ENCODE assay signal across 23 cellular contexts in genomic region chr1:94013331-94013925, GRCh38.
DNase-seq lines count a peak whose midpoint lies in the region; ATAC-seq lines count a peak whose summit lies in the region.
"Had no signal": no experiment of that assay in that cellular context is flagged by ENCODE, and none has a peak within 500 bp of the region (broad histone marks: within the 10 kb centered on the region; RNA-seq: fewer than 3 reads in every experiment).

No MANE protein-coding gene starts in this region.

- no peaks in the 10 kb centered on the region for H3K9me2 ChIP-seq in Karpas-422 (replicated peaks; ENCODE audit: insufficient read depth, low read length)

- no peaks in the 10 kb centered on the region for H4K20me1 ChIP-seq in Karpas-422 (ENCODE audit: insufficient read depth, low read depth, low read length)

- H3K4me3 Mint-ChIP-seq in immature natural killer cell: no peak overlapping the region
- no peak overlapping the region for H3K4me3 Mint-ChIP-seq in stimulated activated effector memory CD8-positive, alpha-beta T cell treated with anti-CD3 and anti-CD28 coated beads, Interleukin-12 subunit alpha, Interleukin-12 subunit beta, amount 100 ng/mL, for 72 hours
- H3K4me3 Mint-ChIP-seq: activated CD4-positive, alpha-beta memory T cell treated with anti-CD3 and anti-CD28 coated beads, Interleukin-2, amount 10 ng/mL, durations not matched to agents 7 days and 5 days; brain; neural crest cell had no signal

- no peaks in the 10 kb centered on the region for H3K9me3 ChIP-seq in Karpas-422 (ENCODE audit: low read length)
- H3K9me3 ChIP-seq: A549, adrenal gland, heart right ventricle, MG63, SJCRH30, upper lobe of left lung had no signal

- H3K79me2 ChIP-seq in Karpas-422 (ENCODE audit: low read length): no peaks in the 10 kb centered on the region

- H3K4me2 ChIP-seq in Karpas-422 (ENCODE audit: low read depth, low read length, poor library complexity, severe bottlenecking): no peak overlapping the region
- H3K4me2 ChIP-seq: A549 had no signal

- H3K4me3 ChIP-seq in Karpas-422 (ENCODE audit: low read length): no peak overlapping the region
- H3K4me3 ChIP-seq: A549, adrenal gland, heart right ventricle, MG63, upper lobe of left lung had no signal

- no peak overlapping the region for H2AFZ ChIP-seq in Karpas-422 (ENCODE audit: low read length)

- no peak overlapping the region for H3K27ac ChIP-seq in Karpas-422 (ENCODE audit: low read length)
- H3K27ac ChIP-seq: A549, adrenal gland, heart right ventricle, SJCRH30, upper lobe of left lung had no signal

- no peaks in the 10 kb centered on the region for H3K27me3 ChIP-seq in Karpas-422 (ENCODE audit: low read length)
- H3K27me3 ChIP-seq: adrenal gland, heart right ventricle, MG63, upper lobe of left lung had no signal

- H3K36me3 Mint-ChIP-seq in immature natural killer cell: peaks cover 0 to 4% (median 0%) of the 10 kb centered on the region in 3 donors
- H3K36me3 Mint-ChIP-seq in stimulated activated effector memory CD8-positive, alpha-beta T cell treated with anti-CD3 and anti-CD28 coated beads, Interleukin-12 subunit alpha, Interleukin-12 subunit beta, amount 100 ng/mL, for 72 hours: peaks cover 4% of the 10 kb centered on the region
- H3K36me3 Mint-ChIP-seq: brain had no signal

- H3K27me3 Mint-ChIP-seq in immature natural killer cell (ENCODE audit: low read depth in 3 of 3): peaks cover 7 to 8% (median 7%) of the 10 kb centered on the region in 3 donors
- H3K27me3 Mint-ChIP-seq: brain had no signal

- intact Hi-C loops in Right ventricle myocardium inferior (cut with DNase I): no loop called here
- intact Hi-C loops in left cardiac atrium (cut with DNase I): no loop called here

- H3K4me1 Mint-ChIP-seq in immature natural killer cell: peaks cover 50 to 58% of the 10 kb centered on the region in 2 donors
- peaks cover 44% of the 10 kb centered on the region for H3K4me1 Mint-ChIP-seq in stimulated activated effector memory CD8-positive, alpha-beta T cell treated with anti-CD3 and anti-CD28 coated beads, Interleukin-12 subunit alpha, Interleukin-12 subunit beta, amount 100 ng/mL, for 72 hours

- peak; percentile 38 for ATAC-seq in Right ventricle myocardium inferior
- no peak for ATAC-seq in left cardiac atrium
- ATAC-seq in stimulated activated effector memory CD8-positive, alpha-beta T cell treated with anti-CD3 and anti-CD28 coated beads, Interleukin-12 subunit alpha, Interleukin-12 subunit beta, amount 100 ng/mL, for 72 hours: no peak
- ATAC-seq in HG03571 (IDR thresholded peaks at IDR 0.05; ENCODE audit: unreplicated experiment): no peak
- ATAC-seq in GM21619 (IDR thresholded peaks at IDR 0.05; ENCODE audit: unreplicated experiment): no peak
- ATAC-seq: A549 had no signal

- H3K4me1 ChIP-seq in Karpas-422 (ENCODE audit: low read length): no peaks in the 10 kb centered on the region
- H3K4me1 ChIP-seq: A549, adrenal gland, upper lobe of left lung had no signal

- H3K27ac Mint-ChIP-seq in immature natural killer cell: peak overlapping the region in 5 of 6 donors; percentile 12 to 83 (median 59)
- peak overlapping the region; percentile 38 for H3K27ac Mint-ChIP-seq in stimulated activated effector memory CD8-positive, alpha-beta T cell treated with anti-CD3 and anti-CD28 coated beads, Interleukin-12 subunit alpha, Interleukin-12 subunit beta, amount 100 ng/mL, for 72 hours
- H3K27ac Mint-ChIP-seq: activated CD4-positive, alpha-beta memory T cell treated with anti-CD3 and anti-CD28 coated beads, Interleukin-2, amount 10 ng/mL, durations not matched to agents 7 days and 5 days had no signal

- no peaks in the 10 kb centered on the region for H3K9me3 Mint-ChIP-seq in immature natural killer cell
- H3K9me3 Mint-ChIP-seq in stimulated activated effector memory CD8-positive, alpha-beta T cell treated with anti-CD3 and anti-CD28 coated beads, Interleukin-12 subunit alpha, Interleukin-12 subunit beta, amount 100 ng/mL, for 72 hours: no peaks in the 10 kb centered on the region
- H3K9me3 Mint-ChIP-seq: activated CD4-positive, alpha-beta memory T cell treated with anti-CD3 and anti-CD28 coated beads, Interleukin-2, amount 10 ng/mL, durations not matched to agents 7 days and 5 days; brain; neural crest cell had no signal

- H3K9ac ChIP-seq in Karpas-422 (ENCODE audit: low read length): no peak overlapping the region

- DNase-seq in Right ventricle myocardium inferior (ENCODE audit: missing footprints) (no peak), left cardiac atrium (no peak), cerebellar cortex (ENCODE audit: low spot score) (peak; percentile 38), immature natural killer cell (no peak), Karpas-422 (no peak)
- DNase-seq in stimulated activated effector memory CD8-positive, alpha-beta T cell treated with anti-CD3 and anti-CD28 coated beads, Interleukin-12 subunit alpha, Interleukin-12 subunit beta, amount 100 ng/mL, for 72 hours (ENCODE audit: low spot score in 2 of 2): no peak
- DNase-seq: activated CD4-positive, alpha-beta memory T cell treated with anti-CD3 and anti-CD28 coated beads, Interleukin-2, amount 10 ng/mL, durations not matched to agents 7 days and 5 days; activated CD4-positive, CD25-positive, alpha-beta regulatory T cell treated with anti-CD3 and anti-CD28 coated beads, Interleukin-2, amount 50 U/mL, for 72 hours; activated gamma-delta T cell; adrenal gland; DMS79; effector CD4-positive, alpha-beta T cell; foreskin fibroblast; heart right ventricle; MG63; NCI-H1417 treated with DMSO at 0.1 percent for 48 hours had no signal

- no peaks in the 10 kb centered on the region for H3K36me3 ChIP-seq in Karpas-422 (ENCODE audit: insufficient read depth, low read length)
- H3K36me3 ChIP-seq: adrenal gland, heart right ventricle, MG63, SJCRH30, upper lobe of left lung had no signal
